Comparison of ENCODE assay signal across 1 cellular context in the genomic region with DNA sequence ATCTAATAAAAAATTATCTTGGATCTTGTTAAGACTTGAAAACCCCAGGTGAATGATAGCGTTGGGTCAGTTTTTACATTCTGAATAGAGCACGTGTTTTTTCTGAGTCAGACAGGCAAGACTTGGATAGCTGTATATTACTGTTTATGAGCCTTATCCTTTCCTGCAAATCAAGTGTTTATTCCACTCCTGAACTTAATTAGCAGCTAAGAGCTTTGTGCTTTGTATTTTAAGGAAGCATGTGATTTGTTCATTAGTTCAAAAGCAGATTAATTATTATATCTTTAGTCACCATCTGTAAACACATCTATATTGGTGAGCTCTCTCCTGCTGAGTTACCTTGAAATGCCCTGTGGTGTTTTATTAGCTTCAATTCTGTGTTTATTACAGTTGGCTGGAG.
TF ChIP-seq lines count a peak whose summit lies in the region.

No MANE protein-coding gene starts in this region.

TF ChIP-seq in HEK293, 187 proteins besides CTCF, POLR2A, EP300 and RAD21 (continued from another document):
- TF ChIP-seq, protein P1, sequence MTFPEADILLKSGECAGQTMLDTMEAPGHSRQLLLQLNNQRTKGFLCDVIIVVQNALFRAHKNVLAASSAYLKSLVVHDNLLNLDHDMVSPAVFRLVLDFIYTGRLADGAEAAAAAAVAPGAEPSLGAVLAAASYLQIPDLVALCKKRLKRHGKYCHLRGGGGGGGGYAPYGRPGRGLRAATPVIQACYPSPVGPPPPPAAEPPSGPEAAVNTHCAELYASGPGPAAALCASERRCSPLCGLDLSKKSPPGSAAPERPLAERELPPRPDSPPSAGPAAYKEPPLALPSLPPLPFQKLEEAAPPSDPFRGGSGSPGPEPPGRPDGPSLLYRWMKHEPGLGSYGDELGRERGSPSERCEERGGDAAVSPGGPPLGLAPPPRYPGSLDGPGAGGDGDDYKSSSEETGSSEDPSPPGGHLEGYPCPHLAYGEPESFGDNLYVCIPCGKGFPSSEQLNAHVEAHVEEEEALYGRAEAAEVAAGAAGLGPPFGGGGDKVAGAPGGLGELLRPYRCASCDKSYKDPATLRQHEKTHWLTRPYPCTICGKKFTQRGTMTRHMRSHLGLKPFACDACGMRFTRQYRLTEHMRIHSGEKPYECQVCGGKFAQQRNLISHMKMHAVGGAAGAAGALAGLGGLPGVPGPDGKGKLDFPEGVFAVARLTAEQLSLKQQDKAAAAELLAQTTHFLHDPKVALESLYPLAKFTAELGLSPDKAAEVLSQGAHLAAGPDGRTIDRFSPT (tag by site-specific recombination; IDR thresholded peaks at IDR 0.05): peak; percentile 37; the same call in 1 of the 2 replicates
- TF ChIP-seq ZXDB (tag by site-specific recombination; IDR thresholded peaks at IDR 0.05): 0 out of 2 replicates have a peak, but pooled peaks have one; percentile 26
- TF ChIP-seq, protein P2, sequence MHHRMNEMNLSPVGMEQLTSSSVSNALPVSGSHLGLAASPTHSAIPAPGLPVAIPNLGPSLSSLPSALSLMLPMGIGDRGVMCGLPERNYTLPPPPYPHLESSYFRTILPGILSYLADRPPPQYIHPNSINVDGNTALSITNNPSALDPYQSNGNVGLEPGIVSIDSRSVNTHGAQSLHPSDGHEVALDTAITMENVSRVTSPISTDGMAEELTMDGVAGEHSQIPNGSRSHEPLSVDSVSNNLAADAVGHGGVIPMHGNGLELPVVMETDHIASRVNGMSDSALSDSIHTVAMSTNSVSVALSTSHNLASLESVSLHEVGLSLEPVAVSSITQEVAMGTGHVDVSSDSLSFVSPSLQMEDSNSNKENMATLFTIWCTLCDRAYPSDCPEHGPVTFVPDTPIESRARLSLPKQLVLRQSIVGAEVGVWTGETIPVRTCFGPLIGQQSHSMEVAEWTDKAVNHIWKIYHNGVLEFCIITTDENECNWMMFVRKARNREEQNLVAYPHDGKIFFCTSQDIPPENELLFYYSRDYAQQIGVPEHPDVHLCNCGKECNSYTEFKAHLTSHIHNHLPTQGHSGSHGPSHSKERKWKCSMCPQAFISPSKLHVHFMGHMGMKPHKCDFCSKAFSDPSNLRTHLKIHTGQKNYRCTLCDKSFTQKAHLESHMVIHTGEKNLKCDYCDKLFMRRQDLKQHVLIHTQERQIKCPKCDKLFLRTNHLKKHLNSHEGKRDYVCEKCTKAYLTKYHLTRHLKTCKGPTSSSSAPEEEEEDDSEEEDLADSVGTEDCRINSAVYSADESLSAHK (tag by site-specific recombination; IDR thresholded peaks at IDR 0.05): peak; percentile 55; the same call in 1 of the 2 replicates
- TF ChIP-seq ZFP3 (tag by site-specific recombination; IDR thresholded peaks at IDR 0.05; ENCODE audit: low read depth): no peak
- peak; percentile 92 for TF ChIP-seq SP7 (tag by site-specific recombination; IDR thresholded peaks at IDR 0.05)
- TF ChIP-seq, protein P3, sequence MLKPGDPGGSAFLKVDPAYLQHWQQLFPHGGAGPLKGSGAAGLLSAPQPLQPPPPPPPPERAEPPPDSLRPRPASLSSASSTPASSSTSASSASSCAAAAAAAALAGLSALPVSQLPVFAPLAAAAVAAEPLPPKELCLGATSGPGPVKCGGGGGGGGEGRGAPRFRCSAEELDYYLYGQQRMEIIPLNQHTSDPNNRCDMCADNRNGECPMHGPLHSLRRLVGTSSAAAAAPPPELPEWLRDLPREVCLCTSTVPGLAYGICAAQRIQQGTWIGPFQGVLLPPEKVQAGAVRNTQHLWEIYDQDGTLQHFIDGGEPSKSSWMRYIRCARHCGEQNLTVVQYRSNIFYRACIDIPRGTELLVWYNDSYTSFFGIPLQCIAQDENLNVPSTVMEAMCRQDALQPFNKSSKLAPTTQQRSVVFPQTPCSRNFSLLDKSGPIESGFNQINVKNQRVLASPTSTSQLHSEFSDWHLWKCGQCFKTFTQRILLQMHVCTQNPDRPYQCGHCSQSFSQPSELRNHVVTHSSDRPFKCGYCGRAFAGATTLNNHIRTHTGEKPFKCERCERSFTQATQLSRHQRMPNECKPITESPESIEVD (tag by site-specific recombination; IDR thresholded peaks at IDR 0.05): peak; percentile 65
- peak; percentile 58 for TF ChIP-seq BCL6B (tag by site-specific recombination; IDR thresholded peaks at IDR 0.05)
- TF ChIP-seq ZBTB17 (tag by site-specific recombination; IDR thresholded peaks at IDR 0.05): peak; percentile 47; the same call in 1 of the 2 replicates
- no peak for TF ChIP-seq ZSCAN23 (tag by site-specific recombination; IDR thresholded peaks at IDR 0.05)
- TF ChIP-seq ZNF394 (tag by site-specific recombination; IDR thresholded peaks at IDR 0.05; ENCODE audit: borderline replicate concordance): 0 out of 2 replicates have a peak, but pooled peaks have one; percentile 18
- peak; percentile 82 for TF ChIP-seq OSR2 (tag by site-specific recombination; IDR thresholded peaks at IDR 0.05)
- no peak for TF ChIP-seq PRDM1 (tag by site-specific recombination; IDR thresholded peaks at IDR 0.05)
- peak; percentile 36; the same call in 1 of the 2 replicates for TF ChIP-seq TCF7L2 (IDR thresholded peaks at IDR 0.05; ENCODE audit: borderline replicate concordance, low read depth, low read length)
- TF ChIP-seq GLIS1 (tag by site-specific recombination; IDR thresholded peaks at IDR 0.05): peak; percentile 66
